36 cellular contexts compared by ENCODE assay signal in the genomic region with DNA sequence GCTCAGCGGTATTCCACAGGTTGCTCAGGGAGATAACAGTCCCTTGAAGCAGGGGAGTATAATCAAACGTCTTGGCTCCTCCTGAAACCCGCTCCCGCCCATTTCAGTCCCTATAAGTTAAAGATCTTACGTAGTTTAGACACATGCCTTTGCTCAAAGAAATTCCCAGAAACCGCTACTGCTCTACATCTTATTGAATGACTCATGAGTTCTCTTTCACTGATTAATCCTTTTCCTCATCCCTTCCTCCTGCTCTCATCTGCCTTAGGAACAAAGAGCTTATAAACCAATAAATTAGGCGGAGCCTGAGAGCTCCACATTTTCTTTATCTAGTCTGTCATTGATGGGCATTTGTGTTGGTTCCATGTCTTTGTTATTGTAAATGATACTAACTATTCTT. TPM values are rescaled to one million over a fixed set of nuclear protein-coding genes. Genes with fewer than 3 reads are reported as not detected.
DNase-seq lines count a peak whose midpoint lies in the region; ATAC-seq, FAIRE-seq and TF ChIP-seq lines count a peak whose summit lies in the region.
"Had no signal": no experiment of that assay in that cellular context is flagged by ENCODE, and none has a peak within 500 bp of the region (broad histone marks: within the 10 kb centered on the region; RNA-seq: fewer than 3 reads in every experiment).

No MANE protein-coding gene starts in this region.

- H3K4me3 Mint-ChIP-seq in GM23338: no peak overlapping the region
- H3K4me3 Mint-ChIP-seq: activated naive CD4-positive, alpha-beta T cell treated with anti-CD3 and anti-CD28 coated beads, Interleukin-2, amount 50 U/mL, for 24 hours; dendritic cell treated with granulocyte-macrophage colony-stimulating factor and Interleukin-4, amounts not matched to agents 40 ng/mL and 50 ng/mL, for 4 days; endodermal cell; memory B cell had no signal

- H2BK12ac ChIP-seq in H1 (ENCODE audit: low read depth, low read length): no peak overlapping the region

- H3F3A ChIP-seq in GM23338 (replicated peaks; ENCODE audit: low read depth) (no peaks in the 10 kb centered on the region), PC-3 (ENCODE audit: low read length, unreplicated experiment) (no peaks in the 10 kb centered on the region)

- H3K9me2 ChIP-seq in GM23338 (ENCODE audit: insufficient read depth) (0 out of 2 replicates have a peak, but pooled peaks cover 14% of the 10 kb centered on the region), PC-3 (replicated peaks; ENCODE audit: low read length) (no peaks in the 10 kb centered on the region)

- TF ChIP-seq POLR2A in H1 (IDR thresholded peaks at IDR 0.05; ENCODE audit: control extremely low read depth in 1 of 2, low read depth in 2 of 2, low read length in 2 of 2): no peak

- H3K14ac ChIP-seq in H1 (ENCODE audit: insufficient read length): no peak overlapping the region

- TF ChIP-seq CTCF in GM23338 (conservative IDR thresholded peaks at IDR 0.05; ENCODE audit: low read depth in 2 of 2): no peak
- no peak for TF ChIP-seq CTCF in PC-3 (conservative IDR thresholded peaks at IDR 0.05; ENCODE audit: low read depth, low read length)
- no peak for TF ChIP-seq CTCF in H1 (IDR thresholded peaks at IDR 0.05; ENCODE audit: control extremely low read depth in 1 of 3, insufficient read depth in 1 of 3, low read depth in 1 of 3, low read length in 3 of 3)

- no peak overlapping the region for H2BK20ac ChIP-seq in H1 (ENCODE audit: low read length)

- no peak overlapping the region for H3K56ac ChIP-seq in H1 (replicated peaks; ENCODE audit: insufficient read length, low read depth, low read length)

- BruUV-seq in PC-3 (replicated peaks; lab: Mats Ljungman, UMichigan): no TSS peak

- H3K9me3 ChIP-seq in PC-3 (ENCODE audit: low read length) (no peaks in the 10 kb centered on the region), H1 (ENCODE audit: insufficient read depth in 2 of 2, low read depth in 1 of 2, low read length in 1 of 2) (no peaks in the 10 kb centered on the region)
- H3K9me3 ChIP-seq: Peyer's patch, suprapubic skin, upper lobe of right lung had no signal

- H3K27me3 Mint-ChIP-seq in GM23338 (ENCODE audit: insufficient read depth, low read depth, poor library complexity): no peaks in the 10 kb centered on the region

- WGBS in H1 (ENCODE audit: extremely low coverage in 1 of 2, insufficient coverage in 1 of 2, insufficient read length in 1 of 2, insufficient replicate concordance in 2 of 2, low coverage in 1 of 2, low lambda C conversion rate in 2 of 2, missing lambda C conversion rate in 1 of 2), 2 experiments: 73% methylated on average over 7 of the region's 7 CpGs; no CpG with 5 or more reads in 1 of the 2 experiments

- H2AFZ ChIP-seq in GM23338 (no peak overlapping the region), PC-3 (ENCODE audit: low read length) (no peak overlapping the region), H1 (ENCODE audit: low read length) (0 out of 2 replicates have a peak overlapping the region, but pooled peaks have one; percentile 67)

- no peak overlapping the region for H3K23ac ChIP-seq in H1 (ENCODE audit: insufficient read length)

- intact Hi-C loops in PC-3 (cut with micrococcal nuclease): no loop called here

- H3K27me3 ChIP-seq in GM23338 (ENCODE audit: insufficient read depth) (no peaks in the 10 kb centered on the region), PC-3 (ENCODE audit: low read length) (no peaks in the 10 kb centered on the region), H1 (replicated peaks in 1 of 4; ENCODE audit: control insufficient read depth in 3 of 4, extremely low read depth in 1 of 4, insufficient read depth in 3 of 4, low read length in 3 of 4) (no peaks in the 10 kb centered on the region)
- H3K27me3 ChIP-seq: Peyer's patch, suprapubic skin, upper lobe of right lung had no signal

- H2BK15ac ChIP-seq in H1 (ENCODE audit: low read length): no peak overlapping the region

- no peak for FAIRE-seq in H1 (lab: Jason Lieb, UNC)
- FAIRE-seq: frontal cortex had no signal

- DNase-seq in GM23338 (ENCODE audit: low spot score) (no peak), PC-3 (peak; percentile 7), H1 (ENCODE audit: low read depth in 1 of 2, low spot score in 2 of 2) (no peak), renal cortical epithelial cell (ENCODE audit: low read depth) (peak; percentile 59), NCI-H2171 treated with DMSO at 0.1 percent for 48 hours (lab: John Stamatoyannopoulos, UW) (no peak), left lobe of liver (ENCODE audit: low spot score) (no peak), HuH-7.5 (ENCODE audit: low spot score) (no peak)
- DNase-seq: activated CD4-positive, alpha-beta T cell treated with anti-CD3 and anti-CD28 coated beads for 4 hours; anterior cingulate cortex; C1 segment of cervical spinal cord; caudate nucleus; DMS53; endodermal cell; GDM1; hypothalamus; NCI-H1436; NCI-H2081; NCI-H345; NCI-H69; Peyer's patch; SIG-M5; stimulated activated naive CD4-positive, alpha-beta T cell treated with Interleukin-2 at 50 U/mL for 16 hours; SW 1271; upper lobe of right lung had no signal

- H3K4ac ChIP-seq in H1 (replicated peaks; ENCODE audit: insufficient read length, low read depth, low read length): no peak overlapping the region

- no peaks in the 10 kb centered on the region for H3K79me2 ChIP-seq in GM23338 (replicated peaks; ENCODE audit: insufficient read depth)
- no peaks in the 10 kb centered on the region for H3K79me2 ChIP-seq in PC-3 (ENCODE audit: low read length)
- H3K79me2 ChIP-seq in H1 (ENCODE audit: control insufficient read depth in 1 of 2, insufficient read depth in 2 of 2, low read length in 2 of 2): no peaks in the 10 kb centered on the region

- CTCF ChIA-PET in PC-3 (lab: Charles Lee) (no interaction called here), H1 (lab: Charles Lee; ENCODE audit: partially characterized antibody) (interaction anchor here (0.9 kb wide), 1 partner anchor 78 kb away, joined by 3 read pairs; no protein-coding TSS in a partner anchor)

- peaks cover 23% of the 10 kb centered on the region for H3K4me1 Mint-ChIP-seq in GM23338
- H3K4me1 Mint-ChIP-seq: activated naive CD4-positive, alpha-beta T cell treated with anti-CD3 and anti-CD28 coated beads, Interleukin-2, amount 50 U/mL, for 24 hours; memory B cell had no signal

- H3K18ac ChIP-seq in H1 (ENCODE audit: extremely low read depth, low read length): no peak overlapping the region

- H2BK5ac ChIP-seq in H1 (ENCODE audit: low read depth, low read length): no peak overlapping the region

- H3K4me1 ChIP-seq in GM23338 (ENCODE audit: insufficient read depth) (peaks cover 22% of the 10 kb centered on the region), PC-3 (ENCODE audit: insufficient read depth, low read length) (0 out of 2 replicates have a peak, but pooled peaks cover 8% of the 10 kb centered on the region), H1 (replicated peaks in 1 of 4; ENCODE audit: control insufficient read depth in 3 of 4, insufficient read depth in 4 of 4, low read length in 3 of 4) (0 out of 7 replicates have a peak, but pooled peaks cover 0 to 2% (median 0%) of the 10 kb centered on the region in 4 experiments)
- H3K4me1 ChIP-seq: Peyer's patch, suprapubic skin, upper lobe of right lung had no signal

- H4K5ac ChIP-seq in H1 (ENCODE audit: insufficient read length, low read depth, low read length): no peak overlapping the region

- H3K4me3 ChIP-seq in GM23338 (no peak overlapping the region), PC-3 (ENCODE audit: low read length) (no peak overlapping the region), H1 (ENCODE audit: extremely low read depth in 1 of 4, insufficient read depth in 2 of 4, low read depth in 3 of 4, low read length in 4 of 4) (no peak overlapping the region)
- H3K4me3 ChIP-seq: Peyer's patch, suprapubic skin, upper lobe of right lung had no signal

- H3K23me2 ChIP-seq in H1 (ENCODE audit: low read depth, low read length): no peaks in the 10 kb centered on the region

- no peak overlapping the region for H4K91ac ChIP-seq in H1 (replicated peaks; ENCODE audit: insufficient read length, low read length)

- H3K9ac ChIP-seq in PC-3 (ENCODE audit: low read length) (no peak overlapping the region), H1 (replicated peaks in 1 of 4; ENCODE audit: extremely low read depth in 1 of 4, low read depth in 3 of 4, low read length in 3 of 4) (no peak overlapping the region)
- H3K9ac ChIP-seq: KMS-11 had no signal

- no peak overlapping the region for H2BK120ac ChIP-seq in H1 (replicated peaks; ENCODE audit: low read depth, low read length)

- POLR2A ChIA-PET in PC-3 (lab: Charles Lee; ENCODE audit: unreplicated experiment) (no interaction called here), H1 (lab: Charles Lee; ENCODE audit: partially characterized antibody) (no interaction called here)

- H3K36me3 Mint-ChIP-seq in GM23338 (ENCODE audit: low read depth): no peaks in the 10 kb centered on the region
- H3K36me3 Mint-ChIP-seq: activated naive CD4-positive, alpha-beta T cell treated with anti-CD3 and anti-CD28 coated beads, Interleukin-2, amount 50 U/mL, for 24 hours; memory B cell had no signal

- H3K27ac ChIP-seq in GM23338 (ENCODE audit: low read depth) (no peak overlapping the region), PC-3 (ENCODE audit: low read length) (no peak overlapping the region), H1 (ENCODE audit: low read depth, low read length) (no peak overlapping the region)
- H3K27ac ChIP-seq: KMS-11, Peyer's patch, suprapubic skin, upper lobe of right lung, VCaP had no signal

- H3K4me2 ChIP-seq in GM23338: no peak overlapping the region
- no peak overlapping the region for H3K4me2 ChIP-seq in PC-3 (ENCODE audit: low read length)
- H3K4me2 ChIP-seq in H1 (ENCODE audit: insufficient read depth in 1 of 2, low read depth in 2 of 2, low read length in 2 of 2): no peak overlapping the region
- H3K4me2 ChIP-seq: KMS-11 had no signal

- H4K8ac ChIP-seq in H1 (ENCODE audit: extremely low read depth, insufficient read depth, low read length): no peak overlapping the region

- ATAC-seq in GM23338: no peak
- no peak for ATAC-seq in PC-3
- ATAC-seq in left lobe of liver: no peak
- ATAC-seq: esophagus mucosa, upper lobe of right lung had no signal

- no peak overlapping the region for H2AK5ac ChIP-seq in H1 (ENCODE audit: low read depth, low read length)

- no peak for TF ChIP-seq RAD21 in H1 (IDR thresholded peaks at IDR 0.05 in 1 of 2, conservative IDR thresholded peaks at IDR 0.05 in 1 of 2; ENCODE audit: low read depth in 2 of 2, low read length in 2 of 2)

- H3K27ac Mint-ChIP-seq in GM23338: peak overlapping the region; percentile 29; the same call in 1 of the 2 replicates
- H3K27ac Mint-ChIP-seq: activated naive CD4-positive, alpha-beta T cell treated with anti-CD3 and anti-CD28 coated beads, Interleukin-2, amount 50 U/mL, for 24 hours; activated T-helper 2 cell treated with anti-CD3 and anti-CD28 coated beads, Interferon-gamma antibody, Interleukin-2, Interleukin-4, amounts not matched to agents 10 μg/mL and 5 μg/mL and 100 μg/mL, durations not matched to agents 14 hours and 24 hours and 36 hours; dendritic cell treated with granulocyte-macrophage colony-stimulating factor and Interleukin-4, amounts not matched to agents 40 ng/mL and 50 ng/mL, for 4 days; endodermal cell; memory B cell had no signal

- TF ChIP-seq EP300 in H1 (IDR thresholded peaks at IDR 0.05; ENCODE audit: borderline replicate concordance in 1 of 2, low read depth in 2 of 2, low read length in 2 of 2): no peak

- no peaks in the 10 kb centered on the region for H3K9me3 Mint-ChIP-seq in GM23338
- H3K9me3 Mint-ChIP-seq: activated naive CD4-positive, alpha-beta T cell treated with anti-CD3 and anti-CD28 coated beads, Interleukin-2, amount 50 U/mL, for 24 hours; activated T-helper 2 cell treated with anti-CD3 and anti-CD28 coated beads, Interferon-gamma antibody, Interleukin-2, Interleukin-4, amounts not matched to agents 10 μg/mL and 5 μg/mL and 100 μg/mL, durations not matched to agents 14 hours and 24 hours and 36 hours; dendritic cell treated with granulocyte-macrophage colony-stimulating factor and Interleukin-4, amounts not matched to agents 40 ng/mL and 50 ng/mL, for 4 days; endodermal cell; memory B cell had no signal

- H3K79me1 ChIP-seq in H1 (ENCODE audit: low read depth, low read length): no peaks in the 10 kb centered on the region

- no peaks in the 10 kb centered on the region for H4K20me1 ChIP-seq in GM23338 (replicated peaks; ENCODE audit: insufficient read depth)
- H4K20me1 ChIP-seq in PC-3 (ENCODE audit: low read length): no peaks in the 10 kb centered on the region
- no peaks in the 10 kb centered on the region for H4K20me1 ChIP-seq in H1 (replicated peaks in 1 of 2; ENCODE audit: control insufficient read depth in 1 of 2, insufficient read depth in 2 of 2, low read length in 2 of 2)

- H3K36me3 ChIP-seq in GM23338 (ENCODE audit: insufficient read depth) (no peaks in the 10 kb centered on the region), PC-3 (ENCODE audit: low read depth, low read length) (no peaks in the 10 kb centered on the region), H1 (ENCODE audit: control insufficient read depth in 2 of 4, insufficient read depth in 4 of 4, low read length in 3 of 4) (no peaks in the 10 kb centered on the region)
- H3K36me3 ChIP-seq: Peyer's patch, suprapubic skin, upper lobe of right lung had no signal

RNA-seq across cellular contexts. Expression of a gene that starts 4.2 kb away (rescaled TPM):
- total RNA-seq in GM23338 (2014; rRNA removed; shearing (Covaris generic)): 1.1 and 1.2 TPM in 2 replicates
- 1.5 and 2.3 TPM in 2 replicates for polyA plus RNA-seq in GM23338 (2016; fragmentation: Nextera tagmentation; extraction: Ambion mirVana)
- 0.40 TPM in 1 of 2 replicates, not detected in the other for total RNA-seq in PC-3 (2014; rRNA removed)
- total RNA-seq in H1 (2021; fragmentation: NEBNext Ultra II Directional; extraction: Animal tissue kit (Norgen Biotek cat#: 25700)): 0.32 and 0.96 TPM in 2 replicates
- polyA plus RNA-seq in H1 (2011; rRNA removed): 0.20 and 0.36 TPM in 2 replicates
- polyA plus RNA-seq in H1 (2011; cell fraction: cytosol; rRNA removed): 0.37 TPM
- 0.27 TPM for polyA plus RNA-seq in H1 (2011; cell fraction: nucleus; rRNA removed)
- polyA plus RNA-seq in H1 (2012, experiment 1 of 2): 0.37 to 1.2 TPM (median 0.71 TPM) in 4 replicates
- polyA plus RNA-seq in H1 (2012, experiment 2 of 2): not detected
- polyA plus RNA-seq in H1 (2013, experiment 1 of 2): 0.95 TPM
- 1.1 TPM for polyA plus RNA-seq in H1 (2013, experiment 2 of 2)
- polyA minus RNA-seq in H1 (2011; rRNA and poly(A)+ RNA removed): 0.79 and 1.3 TPM in 2 replicates
- not detected for polyA minus RNA-seq in H1 (2011; cell fraction: cytosol; rRNA and poly(A)+ RNA removed)
- 1.00 TPM for polyA minus RNA-seq in H1 (2011; cell fraction: nucleus; rRNA and poly(A)+ RNA removed)
- total RNA-seq in renal cortical epithelial cell: 0.17 and 0.35 TPM in 2 replicates
- total RNA-seq in left lobe of liver: not detected
- total RNA-seq: activated T-helper 2 cell treated with anti-CD3 and anti-CD28 coated beads, Interferon-gamma antibody, Interleukin-2, Interleukin-4, amounts not matched to agents 10 μg/mL and 5 μg/mL and 100 μg/mL, durations not matched to agents 14 hours and 24 hours and 36 hours; frontal cortex; osteocyte; Peyer's patch; skeletal muscle tissue; upper lobe of right lung had no signal
- polyA plus RNA-seq: neural cell had no signal

RNA-seq across cellular contexts. Expression of a gene that starts 13.5 kb away (rescaled TPM):
- 0.59 TPM in 1 of 2 replicates, not detected in the other for total RNA-seq in GM23338 (2014; rRNA removed; shearing (Covaris generic))
- polyA plus RNA-seq in GM23338 (2016; fragmentation: Nextera tagmentation; extraction: Ambion mirVana) (0.27 and 0.33 TPM in 2 replicates), H1 (2011; rRNA removed) (0.06 and 0.18 TPM in 2 replicates)
- total RNA-seq in PC-3 (2014; rRNA removed) (5.6 and 6.3 TPM in 2 replicates), renal cortical epithelial cell (0.40 and 1.9 TPM in 2 replicates), left lobe of liver (not detected)
- total RNA-seq in H1 (2021; fragmentation: NEBNext Ultra II Directional; extraction: Animal tissue kit (Norgen Biotek cat#: 25700)): 0.17 TPM in 1 of 2 replicates, not detected in the other
- polyA plus RNA-seq in H1 (2011; cell fraction: cytosol; rRNA removed): 0.14 TPM
- 0.11 TPM for polyA plus RNA-seq in H1 (2011; cell fraction: nucleus; rRNA removed)
- polyA plus RNA-seq in H1 (2012, experiment 1 of 2): 0.32 TPM in 1 of 4 replicates, not detected in the others
- not detected for polyA plus RNA-seq in H1 (2012, experiment 2 of 2)
- polyA plus RNA-seq in H1 (2013, experiment 1 of 2): 0.18 TPM
- polyA plus RNA-seq in H1 (2013, experiment 2 of 2): 0.28 TPM
- polyA minus RNA-seq in H1 (2011; rRNA and poly(A)+ RNA removed): 0.10 and 0.19 TPM in 2 replicates
- polyA minus RNA-seq in H1 (2011; cell fraction: cytosol; rRNA and poly(A)+ RNA removed): not detected
- not detected for polyA minus RNA-seq in H1 (2011; cell fraction: nucleus; rRNA and poly(A)+ RNA removed)
- total RNA-seq: activated T-helper 2 cell treated with anti-CD3 and anti-CD28 coated beads, Interferon-gamma antibody, Interleukin-2, Interleukin-4, amounts not matched to agents 10 μg/mL and 5 μg/mL and 100 μg/mL, durations not matched to agents 14 hours and 24 hours and 36 hours; endodermal cell; frontal cortex; osteocyte; Peyer's patch; skeletal muscle tissue; upper lobe of right lung had no signal
- polyA plus RNA-seq: neural cell had no signal

RNA-seq across cellular contexts. Expression of a gene that starts 54.5 kb away (rescaled TPM):
- total RNA-seq in GM23338 (2014; rRNA removed; shearing (Covaris generic)): not detected in 2 replicates
- not detected in 2 replicates for polyA plus RNA-seq in GM23338 (2016; fragmentation: Nextera tagmentation; extraction: Ambion mirVana)
- total RNA-seq in PC-3 (2014; rRNA removed): not detected in 2 replicates
- not detected in 2 replicates for total RNA-seq in H1 (2021; fragmentation: NEBNext Ultra II Directional; extraction: Animal tissue kit (Norgen Biotek cat#: 25700))
- polyA plus RNA-seq in H1 (2011; rRNA removed): not detected in 2 replicates
- not detected for polyA plus RNA-seq in H1 (2011; cell fraction: cytosol; rRNA removed)
- polyA plus RNA-seq in H1 (2011; cell fraction: nucleus; rRNA removed): not detected
- polyA plus RNA-seq in H1 (2012, experiment 1 of 2): not detected in 4 replicates
- polyA plus RNA-seq in H1 (2012, experiment 2 of 2): not detected
- polyA plus RNA-seq in H1 (2013, experiment 1 of 2): not detected
- not detected for polyA plus RNA-seq in H1 (2013, experiment 2 of 2)
- not detected in 2 replicates for polyA minus RNA-seq in H1 (2011; rRNA and poly(A)+ RNA removed)
- not detected for polyA minus RNA-seq in H1 (2011; cell fraction: cytosol; rRNA and poly(A)+ RNA removed)
- not detected for polyA minus RNA-seq in H1 (2011; cell fraction: nucleus; rRNA and poly(A)+ RNA removed)
- total RNA-seq in renal cortical epithelial cell: not detected in 2 replicates
- total RNA-seq in left lobe of liver: not detected
- total RNA-seq: activated T-helper 2 cell treated with anti-CD3 and anti-CD28 coated beads, Interferon-gamma antibody, Interleukin-2, Interleukin-4, amounts not matched to agents 10 μg/mL and 5 μg/mL and 100 μg/mL, durations not matched to agents 14 hours and 24 hours and 36 hours; endodermal cell; frontal cortex; osteocyte; Peyer's patch; skeletal muscle tissue; upper lobe of right lung had no signal
- polyA plus RNA-seq: neural cell had no signal

Comparison
In these comparisons a context has a peak if more than half of its experiments do, and no peak if none do; other contexts are left out.
1. DNase-seq: peak in PC-3 (single experiment) and renal cortical epithelial cell (single experiment); none in GM23338 (single experiment), H1 (0 of 2), NCI-H2171 treated with DMSO at 0.1 percent for 48 hours (single experiment), left lobe of liver (single experiment) and HuH-7.5 (single experiment).